1 cellular context compared by ENCODE assay signal in genomic region chr2:238282861-238283738, GRCh38.
TF ChIP-seq lines count a peak whose summit lies in the region.

No MANE protein-coding gene starts in this region.

TF ChIP-seq in liver, 16 proteins besides CTCF, POLR2A, EP300 and RAD21:
- TF ChIP-seq REST (IDR thresholded peaks at IDR 0.05) (no peak), GABPA (IDR thresholded peaks at IDR 0.05 in 1 of 2, conservative IDR thresholded peaks at IDR 0.05 in 1 of 2) (no peak), ATF3 (IDR thresholded peaks at IDR 0.05) (no peak), FOXA2 (IDR thresholded peaks at IDR 0.05) (no peak), YY1 (IDR thresholded peaks at IDR 0.05) (no peak), HNF4G (IDR thresholded peaks at IDR 0.05) (no peak), ZBTB33 (IDR thresholded peaks at IDR 0.05) (no peak)
- TF ChIP-seq, protein P1, sequence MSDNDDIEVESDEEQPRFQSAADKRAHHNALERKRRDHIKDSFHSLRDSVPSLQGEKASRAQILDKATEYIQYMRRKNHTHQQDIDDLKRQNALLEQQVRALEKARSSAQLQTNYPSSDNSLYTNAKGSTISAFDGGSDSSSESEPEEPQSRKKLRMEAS (IDR thresholded peaks at IDR 0.05), result no peak
TF ChIP-seq in liver: peak in this region for 0.
